In genomic region chr6:109456283-109456583, GRCh38 we compare ENCODE assay signal across 8 cellular contexts.
DNase-seq lines count a peak whose midpoint lies in the region; ATAC-seq and TF ChIP-seq lines count a peak whose summit lies in the region.

No MANE protein-coding gene starts in this region.

- H3K4me2 ChIP-seq in Loucy (ENCODE audit: low read depth, low read length, poor library complexity, severe bottlenecking), result peak overlapping the region; percentile 88

- H3K4me1 Mint-ChIP-seq in nephron, result peaks cover 25% of the 10 kb centered on the region

- H3K36me3 ChIP-seq in Loucy (ENCODE audit: insufficient read depth, low read length) (peaks cover 15% of the 10 kb centered on the region; the same call in 1 of the 2 replicates), endocrine pancreas (ENCODE audit: control insufficient read depth, insufficient read depth, low read length) (no peaks in the 10 kb centered on the region)

- H3K9me3 Mint-ChIP-seq in nephron, result no peaks in the 10 kb centered on the region

- no peaks in the 10 kb centered on the region for H3K9me2 ChIP-seq in Loucy (replicated peaks; ENCODE audit: low read depth, low read length)

- H3K27ac Mint-ChIP-seq in nephron, result no peak overlapping the region

- peak overlapping the region; percentile 78; the same call in 1 of the 2 replicates for H2AFZ ChIP-seq in Loucy (ENCODE audit: low read length)

- H3K79me2 ChIP-seq in Loucy (ENCODE audit: insufficient read depth, low read length), result peaks cover 41% of the 10 kb centered on the region

- peaks cover 3% of the 10 kb centered on the region for H3K36me3 Mint-ChIP-seq in nephron (ENCODE audit: low read depth)

- H3K9ac ChIP-seq in Loucy (ENCODE audit: low read depth, low read length, poor library complexity, severe bottlenecking) (peak overlapping the region; percentile 97), endocrine pancreas (ENCODE audit: control insufficient read depth, insufficient read depth, low read length) (peak overlapping the region; percentile 54)

- DNase-seq in AG09309 (ENCODE audit: low read depth), result no peak
- DNase-seq in hypothalamus (lab: John Stamatoyannopoulos, UW), result no peak
- DNase-seq in SW 1271 (lab: John Stamatoyannopoulos, UW), result no peak
- DNase-seq in activated CD4-positive, CD25-positive, alpha-beta regulatory T cell treated with anti-CD3 and anti-CD28 coated beads, Interleukin-2, amount 50 U/mL, for 72 hours, result no peak

- H3F3A ChIP-seq in Loucy (ENCODE audit: low read depth), result peaks cover 12% of the 10 kb centered on the region; the same call in 1 of the 2 replicates

- H3K4me3 ChIP-seq in AG09309 (ENCODE audit: control insufficient read depth, low read depth, low read length) (peak overlapping the region; percentile 95), Loucy (ENCODE audit: low read length, poor library complexity, severe bottlenecking) (peak overlapping the region; percentile 89), endocrine pancreas (ENCODE audit: control insufficient read depth, insufficient read depth, low read length) (no peak overlapping the region)

- peaks cover 14% of the 10 kb centered on the region for H3K27me3 Mint-ChIP-seq in nephron (ENCODE audit: low read depth)

- H3K4me3 Mint-ChIP-seq in nephron, result peak overlapping the region; percentile 75 to 84 (median 84)

- TF ChIP-seq CTCF in AG09309 (IDR thresholded peaks at IDR 0.05; ENCODE audit: control insufficient read depth, insufficient read depth, low read depth, low read length, missing control alignments) (no peak), Loucy (conservative IDR thresholded peaks at IDR 0.05; ENCODE audit: low read length) (no peak), nephron (IDR thresholded peaks at IDR 0.05; ENCODE audit: unreplicated experiment in 3 of 3) (no peak)

- peaks cover 53% of the 10 kb centered on the region for H3K4me1 ChIP-seq in Loucy (ENCODE audit: insufficient read depth, low read length, poor library complexity, severe bottlenecking)
- no peaks in the 10 kb centered on the region for H3K4me1 ChIP-seq in endocrine pancreas (ENCODE audit: control insufficient read depth, insufficient read depth, low read length)

- ATAC-seq in GM21825 (IDR thresholded peaks at IDR 0.05; ENCODE audit: unreplicated experiment), result no peak

- H3K9me3 ChIP-seq in Loucy (ENCODE audit: insufficient read depth, low read depth, low read length) (no peaks in the 10 kb centered on the region), endocrine pancreas (ENCODE audit: control insufficient read depth, low read length) (no peaks in the 10 kb centered on the region)

- no peaks in the 10 kb centered on the region for H3K27me3 ChIP-seq in Loucy (ENCODE audit: insufficient read depth, low read length, poor library complexity, severe bottlenecking)
- no peaks in the 10 kb centered on the region for H3K27me3 ChIP-seq in endocrine pancreas (ENCODE audit: control insufficient read depth, insufficient read depth, low read length)

- peaks cover 6% of the 10 kb centered on the region for H4K20me1 ChIP-seq in Loucy (ENCODE audit: insufficient read depth, low read length, poor library complexity, severe bottlenecking)
